Comparison of ENCODE assay signal across 8 cellular contexts in genomic region chr15:39920510-39921273, GRCh38. TPM values are rescaled to one million over a fixed set of nuclear protein-coding genes. Genes with fewer than 3 reads are reported as not detected.
A peak's percentile ranks its signal among the peaks of the same experiment; 100 is the strongest.
DNase-seq lines count a peak whose midpoint lies in the region; ATAC-seq and TF ChIP-seq lines count a peak whose summit lies in the region.

No MANE protein-coding gene starts in this region.

- peak; percentile 53 for TF ChIP-seq CTCF in chondrocyte (IDR thresholded peaks at IDR 0.05)

- H3K9me3 Mint-ChIP-seq in chondrocyte (ENCODE audit: low read depth), result no peaks in the 10 kb centered on the region

- H3K27me3 Mint-ChIP-seq in chondrocyte (ENCODE audit: low read depth), result no peaks in the 10 kb centered on the region

- DNase-seq in NCI-H2081 (lab: John Stamatoyannopoulos, UW), result peak; percentile 73 to 84
- DNase-seq in NCI-H2081 treated with DMSO at 0.1 percent for 48 hours (lab: John Stamatoyannopoulos, UW), result no peak
- peak; percentile 80 for DNase-seq in NCI-H2171 (lab: John Stamatoyannopoulos, UW)
- DNase-seq in activated CD4-positive, alpha-beta T cell treated with anti-CD3 and anti-CD28 coated beads for 24 hours (ENCODE audit: low read depth in 2 of 2), result peak; percentile 73 to 77
- peak; percentile 91 for DNase-seq in chondrocyte (ENCODE audit: low spot score)
- peak; percentile 65 to 80 for DNase-seq in left colon
- peak; percentile 79 to 81 for DNase-seq in stimulated activated CD4-positive, alpha-beta T cell treated with anti-CD3 and anti-CD28 coated beads, Interleukin-1b, Interleukin-23, amount 100 ng/mL, for 4 hours (ENCODE audit: low read depth in 2 of 2)

- H3K4me1 Mint-ChIP-seq in chondrocyte (ENCODE audit: low read depth), result peaks cover 32% of the 10 kb centered on the region

- ATAC-seq in HG02938 (IDR thresholded peaks at IDR 0.05; ENCODE audit: unreplicated experiment) (peak; percentile 71), left colon (peak; percentile 94)

- H3K27ac Mint-ChIP-seq in chondrocyte (ENCODE audit: unreplicated experiment), result peak overlapping the region; percentile 96

- H3K36me3 Mint-ChIP-seq in chondrocyte (ENCODE audit: low read depth), result no peaks in the 10 kb centered on the region

- intact Hi-C loops in left colon (cut with DNase I, micrococcal nuclease), result no loop called here

- peak overlapping the region; percentile 86 for H3K4me3 Mint-ChIP-seq in chondrocyte (ENCODE audit: unreplicated experiment)

RNA-seq across cellular contexts. Expression of gene GPR176, which starts 0.6 kb away (rescaled TPM):
- total RNA-seq in chondrocyte (31.1 to 33.0 TPM (median 31.2 TPM) in 3 replicates), left colon (1 to 10 TPM in 1 of 2 donors, under 1 TPM in 1; 0.85 to 1.5 TPM)

RNA-seq across cellular contexts. Expression of gene EIF2AK4, which starts 13.2 kb away (rescaled TPM):
- total RNA-seq in chondrocyte (43.8 to 56.3 TPM (median 44.4 TPM) in 3 replicates), left colon (10 to 100 TPM; 23.6 to 29.7 TPM)

Comparison
In these comparisons a context has a peak if more than half of its experiments do, and no peak if none do; other contexts are left out.
1. RNA of gene GPR176, which starts 0.6 kb away (total RNA-seq): 31.1 to 33.0 TPM in chondrocyte; 0.85 to 1.5 TPM in left colon; every median in the first group is over 10 times any median in the second.